In genomic region chr17:17810374-17811248, GRCh38 we compare ENCODE assay signal across 9 cellular contexts. TPM values are rescaled to one million over a fixed set of nuclear protein-coding genes. Genes with fewer than 3 reads are reported as not detected.
DNase-seq lines count a peak whose midpoint lies in the region; ATAC-seq and TF ChIP-seq lines count a peak whose summit lies in the region.
"Had no signal": no experiment of that assay in that cellular context is flagged by ENCODE, and none has a peak within 500 bp of the region (broad histone marks: within the 10 kb centered on the region; RNA-seq: fewer than 3 reads in every experiment).

No MANE protein-coding gene starts in this region.

- H3K27ac Mint-ChIP-seq in H9, result peak overlapping the region in 1 of 3 experiments; percentile 52; a peak in 1 of 7 replicates
- peak overlapping the region; percentile 63 for H3K27ac Mint-ChIP-seq in MCF 10A (ENCODE audit: low read depth, unreplicated experiment)

- peaks cover 8% of the 10 kb centered on the region; the same call in 1 of the 2 replicates for H3K27me3 ChIP-seq in H9 (ENCODE audit: insufficient read depth, low read length)

- H3K36me3 Mint-ChIP-seq in H9 (ENCODE audit: insufficient read depth in 1 of 3, low read depth in 3 of 3), result peaks cover 5 to 23% (median 11%) of the 10 kb centered on the region in 3 experiments
- peaks cover 76% of the 10 kb centered on the region for H3K36me3 Mint-ChIP-seq in MCF 10A (ENCODE audit: insufficient read depth, unreplicated experiment)

- H4K5ac ChIP-seq in H9 (ENCODE audit: insufficient read length, low read depth, low read length), result no peak overlapping the region

- H3K4me1 Mint-ChIP-seq in H9 (peaks cover 17 to 25% of the 10 kb centered on the region in 2 experiments), MCF 10A (ENCODE audit: insufficient read depth, unreplicated experiment) (peaks cover 12% of the 10 kb centered on the region)

- no peak overlapping the region for H3K4ac ChIP-seq in H9 (ENCODE audit: low read depth, low read length)

- no peak overlapping the region for H3K56ac ChIP-seq in H9 (ENCODE audit: insufficient read length, low read depth, low read length)

- H2AK5ac ChIP-seq in H9 (ENCODE audit: insufficient read length, low read length), result no peak overlapping the region

- H3K14ac ChIP-seq in H9 (ENCODE audit: insufficient read depth, low read length), result peak overlapping the region; percentile 41; the same call in 1 of the 2 replicates

- no peak overlapping the region for H4K91ac ChIP-seq in H9 (ENCODE audit: insufficient read length, low read depth, low read length)

- no peak overlapping the region for H2AFZ ChIP-seq in H9 (ENCODE audit: low read length)

- H3K9me3 Mint-ChIP-seq in H9 (no peaks in the 10 kb centered on the region), MCF 10A (ENCODE audit: unreplicated experiment) (no peaks in the 10 kb centered on the region)

- no peaks in the 10 kb centered on the region for H3K79me2 ChIP-seq in H9 (ENCODE audit: insufficient read depth, low read length)

- H3K9ac ChIP-seq in H9 (ENCODE audit: extremely low read depth, insufficient read length, low read length), result no peak overlapping the region

- intact Hi-C loops in MCF 10A (cut with micrococcal nuclease), result no loop called here

- TF ChIP-seq CTCF in H9 (conservative IDR thresholded peaks at IDR 0.05) (peak; percentile 37; the same call in 2 of the 3 replicates), MCF 10A (IDR thresholded peaks at IDR 0.05; ENCODE audit: unreplicated experiment) (no peak)

- peaks cover 6% of the 10 kb centered on the region for H3K23me2 ChIP-seq in H9 (ENCODE audit: insufficient read length, low read depth, low read length, poor library complexity, severe bottlenecking)

- no peak overlapping the region for H2BK12ac ChIP-seq in H9 (ENCODE audit: insufficient read length, low read depth, low read length)

- TSS peak; percentile 59 for BruUV-seq in MCF 10A (replicated peaks; lab: Mats Ljungman, UMichigan)

- no peak overlapping the region for H3T11ph ChIP-seq in H9 (ENCODE audit: low read length)

- WGBS in H9 (ENCODE audit: extremely low coverage, insufficient read length, low lambda C conversion rate), result no CpG with 5 or more reads among the region's 68 CpGs

- H4K8ac ChIP-seq in H9 (replicated peaks; ENCODE audit: insufficient read length, low read depth, low read length), result no peak overlapping the region

- CTCF ChIA-PET in MCF 10A (lab: Yijun Ruan, JAX), result interaction anchor here (0.5 to 5.5 kb wide), 10 partner anchors 10 to 130 kb away, joined by 3 to 92 read pairs (median 4); no protein-coding TSS in a partner anchor

- peak overlapping the region; percentile 24 for H3K4me3 ChIP-seq in iPS-11a (ENCODE audit: low read depth, low read length)
- peak overlapping the region in 3 of 7 experiments; percentile 11 to 36 (median 18) for H3K4me3 ChIP-seq in skin epidermis

- no peaks in the 10 kb centered on the region for H3K79me1 ChIP-seq in H9 (ENCODE audit: insufficient read depth, low read depth, low read length, poor library complexity, severe bottlenecking)

- H3K9me3 ChIP-seq in H9 (ENCODE audit: control insufficient read depth, low read depth, low read length), result no peaks in the 10 kb centered on the region

- peak overlapping the region; percentile 59 to 72 for H3K4me3 Mint-ChIP-seq in H9
- no peak overlapping the region for H3K4me3 Mint-ChIP-seq in MCF 10A (ENCODE audit: unreplicated experiment)

- DNase-seq in H9 (peak; percentile 70), MCF 10A (ENCODE audit: unreplicated experiment) (no peak), T1000 (lab: John Stamatoyannopoulos, UW) (no peak), NCI-H187 treated with DMSO at 0.1 percent for 48 hours (lab: John Stamatoyannopoulos, UW) (no peak)
- DNase-seq in activated CD4-positive, alpha-beta T cell treated with anti-CD3 and anti-CD28 coated beads, Interleukin-2, amount 50 U/mL, for 48 hours, result no peak
- DNase-seq: activated CD4-positive, CD25-positive, alpha-beta regulatory T cell had no signal

- H2BK20ac ChIP-seq in H9 (ENCODE audit: low read depth, low read length, poor library complexity, severe bottlenecking), result no peak overlapping the region

- H3K27me3 Mint-ChIP-seq in H9 (ENCODE audit: low read depth) (peaks cover 33% of the 10 kb centered on the region), MCF 10A (ENCODE audit: insufficient read depth, unreplicated experiment) (no peaks in the 10 kb centered on the region)

- H2BK5ac ChIP-seq in H9 (ENCODE audit: insufficient read length, low read length), result no peak overlapping the region

- no peak for ATAC-seq in HG02885 (IDR thresholded peaks at IDR 0.05; ENCODE audit: poor library complexity, unreplicated experiment)

- no peaks in the 10 kb centered on the region for H4K20me1 ChIP-seq in H9 (ENCODE audit: control insufficient read depth, insufficient read depth, insufficient read length)

- no peak overlapping the region for H2BK120ac ChIP-seq in H9 (ENCODE audit: low read depth, low read length, poor library complexity, severe bottlenecking)

- H3K4me2 ChIP-seq in H9 (ENCODE audit: insufficient read depth, insufficient read length, low read length), result peak overlapping the region; percentile 51

- POLR2A ChIA-PET in MCF 10A (lab: Yijun Ruan, JAX), result interaction anchor here (1.0 to 2.0 kb wide), 3 partner anchors 10 to 50 kb away, joined by 3 to 5 read pairs (median 3); no protein-coding TSS in a partner anchor

- H3K18ac ChIP-seq in H9 (ENCODE audit: insufficient read length, low read depth, low read length), result peak overlapping the region; percentile 10

- no peaks in the 10 kb centered on the region; the same call in 1 of the 2 replicates for H3K4me1 ChIP-seq in H9 (ENCODE audit: insufficient read depth, low read length)

- no peak overlapping the region for H3K23ac ChIP-seq in H9 (ENCODE audit: insufficient read length, low read depth, low read length)

- H3K27ac ChIP-seq in H9 (ENCODE audit: insufficient read length, low read depth, low read length) (no peak overlapping the region), skin epidermis (peak overlapping the region in 18 of 21 experiments; percentile 35 to 79 (median 61))

- no peak overlapping the region for H2BK15ac ChIP-seq in H9 (ENCODE audit: low read depth, low read length)

RNA-seq across cellular contexts. Expression of gene SREBF1, which starts 26.2 kb away (rescaled TPM):
- total RNA-seq in H9 (2021) (76.2 and 81.9 TPM in 2 replicates), MCF 10A (2022) (87.1 and 91.7 TPM in 2 replicates)
